In the genomic region with DNA sequence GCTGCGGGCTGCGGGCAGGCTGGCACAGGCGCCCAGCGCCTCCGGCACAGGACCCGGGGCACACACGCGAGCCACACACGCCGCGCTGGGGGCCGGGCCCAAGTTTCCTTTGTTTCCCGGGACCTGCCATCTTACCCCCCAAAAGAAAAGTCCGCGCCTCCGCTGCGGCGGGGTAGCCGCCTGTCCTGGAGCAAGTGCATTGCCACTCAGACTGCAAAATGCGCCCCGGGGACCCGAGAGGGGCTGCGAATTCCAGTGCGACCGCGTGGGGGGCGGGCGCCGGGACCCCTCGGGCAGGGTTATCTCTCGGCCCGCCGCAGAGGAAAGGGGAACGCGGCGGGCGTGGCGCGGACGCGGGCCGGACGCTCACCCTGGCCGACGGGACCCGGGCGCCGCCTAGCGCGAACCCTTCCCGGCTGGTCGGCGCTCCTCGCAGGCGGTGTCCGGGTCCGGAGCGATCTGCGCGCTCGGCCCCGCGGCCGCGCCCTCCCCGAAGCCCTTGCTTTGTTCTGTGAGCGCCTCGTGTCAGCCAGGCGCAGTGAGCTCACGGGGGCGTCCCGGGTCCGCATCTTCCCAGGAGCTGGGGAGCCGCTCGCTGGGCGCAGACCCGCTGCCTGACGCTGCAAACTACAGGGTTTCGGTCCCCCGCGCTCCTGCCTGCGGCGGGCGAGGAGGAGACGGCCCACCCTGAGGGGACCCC, we compare ENCODE assay signal across 7 cellular contexts. TPM values are rescaled to one million over a fixed set of nuclear protein-coding genes. Genes with fewer than 3 reads are reported as not detected.
DNase-seq lines count a peak whose midpoint lies in the region; ATAC-seq and TF ChIP-seq lines count a peak whose summit lies in the region.

No MANE protein-coding gene starts in this region.

- H3K4me1 Mint-ChIP-seq in GM23338: peaks cover 27% of the 10 kb centered on the region
- H3K4me1 Mint-ChIP-seq in activated CD8-positive, alpha-beta T cell treated with anti-CD3 and anti-CD28 coated beads, Interleukin-2, amount 10 ng/mL, durations not matched to agents 7 days and 5 days (ENCODE audit: low read depth): peaks cover 13% of the 10 kb centered on the region

- peaks cover 20% of the 10 kb centered on the region for H3K4me1 ChIP-seq in GM23338 (ENCODE audit: insufficient read depth)

- peak overlapping the region; percentile 85 for H3K4me3 Mint-ChIP-seq in GM23338
- H3K4me3 Mint-ChIP-seq in activated CD8-positive, alpha-beta T cell treated with anti-CD3 and anti-CD28 coated beads, Interleukin-2, amount 10 ng/mL, durations not matched to agents 7 days and 5 days: peak overlapping the region; percentile 34

- H3K27ac Mint-ChIP-seq in GM23338: peak overlapping the region; percentile 88
- no peak overlapping the region for H3K27ac Mint-ChIP-seq in activated CD8-positive, alpha-beta T cell treated with anti-CD3 and anti-CD28 coated beads, Interleukin-2, amount 10 ng/mL, durations not matched to agents 7 days and 5 days

- peak; percentile 11; the same call in 1 of the 3 replicates for TF ChIP-seq CTCF in GM12872 (IDR thresholded peaks at IDR 0.05; ENCODE audit: insufficient read depth, low read depth, low read length)
- TF ChIP-seq CTCF in GM23338 (conservative IDR thresholded peaks at IDR 0.05; ENCODE audit: low read depth in 2 of 2): peak in 1 of 2 experiments; percentile 42; a peak in 2 of 4 replicates

- peaks cover 68% of the 10 kb centered on the region for H3K79me2 ChIP-seq in GM23338 (replicated peaks; ENCODE audit: insufficient read depth)

- peaks cover 30% of the 10 kb centered on the region for H3F3A ChIP-seq in GM23338 (replicated peaks; ENCODE audit: low read depth)

- peak overlapping the region; percentile 96 for H3K27ac ChIP-seq in GM23338 (ENCODE audit: low read depth)

- H3K36me3 Mint-ChIP-seq in GM23338 (ENCODE audit: low read depth): peaks cover 44% of the 10 kb centered on the region
- H3K36me3 Mint-ChIP-seq in activated CD8-positive, alpha-beta T cell treated with anti-CD3 and anti-CD28 coated beads, Interleukin-2, amount 10 ng/mL, durations not matched to agents 7 days and 5 days (ENCODE audit: low read depth): no peaks in the 10 kb centered on the region

- peak overlapping the region; percentile 77 for H3K4me2 ChIP-seq in GM23338

- CTCF ChIA-PET in activated CD8-positive, alpha-beta T cell treated with anti-CD3 and anti-CD28 coated beads, Interleukin-2, amount 10 ng/mL, durations not matched to agents 7 days and 5 days (lab: Charles Lee): no interaction called here

- H3K9me2 ChIP-seq in GM23338 (ENCODE audit: insufficient read depth): no peaks in the 10 kb centered on the region

- ATAC-seq in GM23338 (peak; percentile 58), Right ventricle myocardium inferior (peak; percentile 63)
- ATAC-seq in activated CD8-positive, alpha-beta T cell treated with anti-CD3 and anti-CD28 coated beads, Interleukin-2, amount 10 ng/mL, durations not matched to agents 7 days and 5 days: peak; percentile 55

- peaks cover 45% of the 10 kb centered on the region for H3K27me3 Mint-ChIP-seq in GM23338 (ENCODE audit: insufficient read depth, low read depth, poor library complexity)
- peaks cover 55% of the 10 kb centered on the region for H3K27me3 Mint-ChIP-seq in activated CD8-positive, alpha-beta T cell treated with anti-CD3 and anti-CD28 coated beads, Interleukin-2, amount 10 ng/mL, durations not matched to agents 7 days and 5 days (ENCODE audit: low read depth)

- no peak overlapping the region for H2AFZ ChIP-seq in GM23338

- H3K27me3 ChIP-seq in GM23338 (ENCODE audit: insufficient read depth): no peaks in the 10 kb centered on the region

- peaks cover 20% of the 10 kb centered on the region; the same call in 2 of the 3 replicates for H3K9me3 Mint-ChIP-seq in GM23338
- no peaks in the 10 kb centered on the region for H3K9me3 Mint-ChIP-seq in activated CD8-positive, alpha-beta T cell treated with anti-CD3 and anti-CD28 coated beads, Interleukin-2, amount 10 ng/mL, durations not matched to agents 7 days and 5 days (ENCODE audit: insufficient read depth)

- H4K20me1 ChIP-seq in GM23338 (replicated peaks; ENCODE audit: insufficient read depth): peaks cover 22% of the 10 kb centered on the region

- POLR2A ChIA-PET in activated CD8-positive, alpha-beta T cell treated with anti-CD3 and anti-CD28 coated beads, Interleukin-2, amount 10 ng/mL, durations not matched to agents 7 days and 5 days (lab: Charles Lee): no interaction called here

- DNase-seq in GM23338 (ENCODE audit: low spot score) (peak; percentile 68), NCI-H1092 (lab: John Stamatoyannopoulos, UW) (peak; percentile 52), Right ventricle myocardium inferior (ENCODE audit: missing footprints) (peak; percentile 77), posterior vena cava (ENCODE audit: low spot score) (peak; percentile 81), OCI-M2 (lab: John Stamatoyannopoulos, UW; ENCODE audit: unreplicated experiment) (no peak)
- DNase-seq in activated CD8-positive, alpha-beta T cell treated with anti-CD3 and anti-CD28 coated beads, Interleukin-2, amount 10 ng/mL, durations not matched to agents 7 days and 5 days: peak; percentile 24

- peaks cover 25% of the 10 kb centered on the region for H3K36me3 ChIP-seq in GM23338 (ENCODE audit: insufficient read depth)

- intact Hi-C loops in Right ventricle myocardium inferior (cut with DNase I): loop anchor here (5.0 to 10.0 kb wide), 3 partner anchors 368 to 638 kb away; no protein-coding TSS in a partner anchor
- intact Hi-C loops in posterior vena cava (cut with DNase I): no loop called here

- H3K4me3 ChIP-seq in GM23338: peak overlapping the region; percentile 63

TF ChIP-seq in GM23338, 12 proteins besides CTCF, POLR2A, EP300 and RAD21:
- 0 out of 2 replicates have a peak, but pooled peaks have one; percentile 3 for TF ChIP-seq CREB1 (CRISPR knock-in tag; IDR thresholded peaks at IDR 0.05; ENCODE audit: low read depth)
- TF ChIP-seq ZNF114 (CRISPR knock-in tag; IDR thresholded peaks at IDR 0.05): no peak
- TF ChIP-seq POLR2AphosphoS5 (IDR thresholded peaks at IDR 0.05; ENCODE audit: low read depth): 0 out of 2 replicates have a peak, but pooled peaks have one; percentile 26

RNA-seq across cellular contexts. Expression of a gene that starts 0.6 kb away (rescaled TPM):
- 2,810 and 2,907 TPM in 2 replicates for total RNA-seq in GM23338 (2014; rRNA removed; shearing (Covaris generic))
- polyA plus RNA-seq in GM23338 (2016; fragmentation: Nextera tagmentation; extraction: Ambion mirVana): 1,325 and 1,373 TPM in 2 replicates
- total RNA-seq in activated CD8-positive, alpha-beta T cell treated with anti-CD3 and anti-CD28 coated beads, Interleukin-2, amount 10 ng/mL, durations not matched to agents 7 days and 5 days: not detected
- total RNA-seq in Right ventricle myocardium inferior (0.35 TPM), posterior vena cava (1 to 10 TPM; 3.0 to 7.1 TPM)

RNA-seq across cellular contexts. Expression of a gene that starts 52.9 kb away (rescaled TPM):
- total RNA-seq in GM23338 (2014; rRNA removed; shearing (Covaris generic)): 11.1 and 19.0 TPM in 2 replicates
- polyA plus RNA-seq in GM23338 (2016; fragmentation: Nextera tagmentation; extraction: Ambion mirVana): 51.4 and 51.6 TPM in 2 replicates
- total RNA-seq in activated CD8-positive, alpha-beta T cell treated with anti-CD3 and anti-CD28 coated beads, Interleukin-2, amount 10 ng/mL, durations not matched to agents 7 days and 5 days: 10 to 100 TPM; 14.8 to 18.1 TPM
- total RNA-seq in Right ventricle myocardium inferior: 36.5 TPM
- 10 to 100 TPM; 12.8 to 16.0 TPM for total RNA-seq in posterior vena cava

Comparison
In these comparisons a context has a peak if more than half of its experiments do, and no peak if none do; other contexts are left out.
1. RNA of a gene that starts 0.6 kb away (total RNA-seq): 2,810 to 2,907 TPM in GM23338; 3.0 to 7.1 TPM in posterior vena cava, 0.35 TPM in Right ventricle myocardium inferior (single experiment) and not detected in activated CD8-positive, alpha-beta T cell treated with anti-CD3 and anti-CD28 coated beads, Interleukin-2, amount 10 ng/mL, durations not matched to agents 7 days and 5 days; every median in the first group is over 100 times any median in the second.
2. Peak in every context shown above with its lines, with median percentiles within 50 percentile points of each other: ATAC-seq.